ENCODE assay signal across 15 cellular contexts in the genomic region with DNA sequence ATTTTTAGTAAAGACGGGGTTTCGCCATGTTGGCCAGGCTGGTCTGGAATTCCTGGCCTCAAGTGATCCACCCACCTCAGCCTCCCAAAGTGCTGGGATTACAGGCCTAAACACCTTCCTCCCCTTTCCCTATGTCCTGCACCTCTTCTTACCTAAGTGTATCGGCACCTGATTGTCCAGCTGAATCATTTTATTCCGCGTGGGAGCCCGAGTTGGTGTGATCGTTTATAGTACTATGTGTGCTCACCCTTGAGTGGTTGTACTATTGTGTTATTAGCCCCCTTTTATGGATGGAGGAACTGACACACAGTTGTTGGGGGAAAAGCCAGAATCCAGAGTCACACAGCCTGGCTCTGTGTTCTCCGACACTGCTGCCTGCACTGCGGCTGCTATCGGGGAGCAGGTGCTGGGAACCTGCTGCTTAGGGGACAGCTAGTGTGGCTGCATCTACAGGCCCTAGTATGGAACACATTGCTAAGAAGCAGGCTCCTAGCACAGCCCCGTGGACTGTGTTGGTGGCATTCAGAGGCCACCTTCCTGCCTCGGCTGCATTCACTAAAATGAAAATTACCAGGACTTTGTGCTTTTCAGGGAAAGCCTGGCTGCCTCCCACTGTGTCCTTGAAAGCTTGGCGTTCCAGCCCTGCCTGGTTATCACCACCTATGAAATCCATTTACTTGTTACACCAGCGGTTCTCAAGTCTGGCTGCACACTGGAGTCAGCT. TPM values are rescaled to one million over a fixed set of nuclear protein-coding genes. Genes with fewer than 3 reads are reported as not detected.
DNase-seq lines count a peak whose midpoint lies in the region; ATAC-seq, FAIRE-seq and TF ChIP-seq lines count a peak whose summit lies in the region.
"Had no signal": no experiment of that assay in that cellular context is flagged by ENCODE, and none has a peak within 500 bp of the region (broad histone marks: within the 10 kb centered on the region; RNA-seq: fewer than 3 reads in every experiment).

No MANE protein-coding gene starts in this region.

- H2AK5ac ChIP-seq in IMR-90 (ENCODE audit: low read depth, low read length): no peak overlapping the region

- H3K9me3 Mint-ChIP-seq in activated CD8-positive, alpha-beta memory T cell treated with anti-CD3 and anti-CD28 coated beads, Interleukin-2, amount 10 ng/mL, durations not matched to agents 7 days and 5 days (ENCODE audit: low read depth): no peaks in the 10 kb centered on the region
- H3K9me3 Mint-ChIP-seq: memory B cell had no signal

- peaks cover 4 to 26% of the 10 kb centered on the region in 2 experiments; a peak in 3 of 4 replicates for H3K79me1 ChIP-seq in IMR-90 (ENCODE audit: low read depth in 1 of 2, low read length in 2 of 2)

- H3K9me1 ChIP-seq in IMR-90 (ENCODE audit: insufficient read depth, low read length): peaks cover 3% of the 10 kb centered on the region; the same call in 1 of the 2 replicates

- no peak for ATAC-seq in activated CD8-positive, alpha-beta memory T cell treated with anti-CD3 and anti-CD28 coated beads, Interleukin-2, amount 10 ng/mL, durations not matched to agents 7 days and 5 days
- ATAC-seq in IMR-90 (ENCODE audit: low read depth): no peak
- peak; percentile 18 for ATAC-seq in body of pancreas
- ATAC-seq in pancreas: peak; percentile 18 to 61 (median 42)
- no peak for ATAC-seq in HG02571 (IDR thresholded peaks at IDR 0.05; ENCODE audit: unreplicated experiment)
- ATAC-seq in HG03439 (IDR thresholded peaks at IDR 0.05; ENCODE audit: unreplicated experiment): no peak
- ATAC-seq in HG03469 (IDR thresholded peaks at IDR 0.05; ENCODE audit: unreplicated experiment): no peak

- no TSS peak for BruUV-seq in IMR-90 (replicated peaks; lab: Mats Ljungman, UMichigan)

- H3K4me3 ChIP-seq in IMR-90 (ENCODE audit: insufficient read depth, low read depth, low read length) (no peak overlapping the region), body of pancreas (no peak overlapping the region), pancreas (no peak overlapping the region)
- H3K4me3 ChIP-seq: colonic mucosa, stomach had no signal

- H3K4me3 Mint-ChIP-seq in activated CD8-positive, alpha-beta memory T cell treated with anti-CD3 and anti-CD28 coated beads, Interleukin-2, amount 10 ng/mL, durations not matched to agents 7 days and 5 days: no peak overlapping the region
- H3K4me3 Mint-ChIP-seq: memory B cell had no signal

- no peak overlapping the region for H2BK15ac ChIP-seq in IMR-90 (ENCODE audit: low read depth, low read length)

- no peak overlapping the region for H2BK120ac ChIP-seq in IMR-90 (ENCODE audit: low read depth, low read length)

- no peak overlapping the region for H2BK5ac ChIP-seq in IMR-90 (ENCODE audit: low read depth, low read length, poor library complexity, severe bottlenecking)

- TF ChIP-seq POLR2A in IMR-90 (IDR thresholded peaks at IDR 0.05; ENCODE audit: low read depth, low read length): no peak
- TF ChIP-seq POLR2A in body of pancreas (IDR thresholded peaks at IDR 0.05): no peak

- H3K4me1 Mint-ChIP-seq in activated CD8-positive, alpha-beta memory T cell treated with anti-CD3 and anti-CD28 coated beads, Interleukin-2, amount 10 ng/mL, durations not matched to agents 7 days and 5 days: peaks cover 37% of the 10 kb centered on the region

- H3K27me3 ChIP-seq in IMR-90 (ENCODE audit: control insufficient read depth, insufficient read depth, low read length): no peaks in the 10 kb centered on the region
- H3K27me3 ChIP-seq in body of pancreas: no peaks in the 10 kb centered on the region
- no peaks in the 10 kb centered on the region for H3K27me3 ChIP-seq in pancreas
- H3K27me3 ChIP-seq: colonic mucosa, stomach had no signal

- H3K27ac Mint-ChIP-seq in activated CD8-positive, alpha-beta memory T cell treated with anti-CD3 and anti-CD28 coated beads, Interleukin-2, amount 10 ng/mL, durations not matched to agents 7 days and 5 days: no peak overlapping the region
- H3K27ac Mint-ChIP-seq: memory B cell had no signal

- dilution Hi-C loops in IMR-90 (cut with HindIII; ENCODE audit: low sequenced_read_pairs, unreplicated experiment): no loop called here

- in situ Hi-C loops in IMR-90 (cut with MboI; ENCODE audit: low sequenced_read_pairs): loop anchor here (25.0 kb wide), 1 partner anchor 870 kb away; no protein-coding TSS in a partner anchor

- no peak overlapping the region for H2BK20ac ChIP-seq in IMR-90 (ENCODE audit: low read depth, low read length)

- POLR2A ChIA-PET in IMR-90 (lab: Charles Lee; ENCODE audit: unreplicated experiment): no interaction called here

- H4K91ac ChIP-seq in IMR-90 (ENCODE audit: insufficient read depth, low read depth, low read length): no peak overlapping the region

- H4K20me1 ChIP-seq in IMR-90 (ENCODE audit: insufficient read depth, low read length): peaks cover 52% of the 10 kb centered on the region

- intact Hi-C loops in IMR-90 (cut with micrococcal nuclease) (loop anchor here (10.0 kb wide), 1 partner anchor 392 kb away; no protein-coding TSS in a partner anchor), body of pancreas (cut with DNase I) (no loop called here), pancreas (cut with DNase I) (no loop called here)

- no peak overlapping the region for H3K9ac ChIP-seq in IMR-90 (ENCODE audit: low read depth, low read length)

- H3K56ac ChIP-seq in IMR-90 (ENCODE audit: extremely low read depth, insufficient read depth, low read length): no peak overlapping the region

- no peak overlapping the region for H2AK9ac ChIP-seq in IMR-90 (replicated peaks; ENCODE audit: low read depth, low read length, poor library complexity)

- H3K9me3 ChIP-seq in IMR-90 (ENCODE audit: control insufficient read depth, insufficient read depth, low read length) (no peaks in the 10 kb centered on the region), body of pancreas (no peaks in the 10 kb centered on the region), pancreas (no peaks in the 10 kb centered on the region)
- H3K9me3 ChIP-seq: Caco-2, colonic mucosa, stomach had no signal

- peaks cover 38% of the 10 kb centered on the region for H3K36me3 ChIP-seq in IMR-90 (ENCODE audit: control insufficient read depth, insufficient read depth, low read length)
- H3K36me3 ChIP-seq in body of pancreas (replicated peaks in 1 of 2; ENCODE audit: insufficient read depth in 1 of 2, low read depth in 2 of 2): peaks cover 0 to 16% of the 10 kb centered on the region in 2 donors
- peaks cover 0 to 18% (median 7%) of the 10 kb centered on the region in 3 donors for H3K36me3 ChIP-seq in pancreas

- no peak overlapping the region for H3K18ac ChIP-seq in IMR-90 (ENCODE audit: low read depth, low read length)

- no peak for FAIRE-seq in pancreas (lab: Jason Lieb, UNC)
- FAIRE-seq: small intestine had no signal

- H4K5ac ChIP-seq in IMR-90 (ENCODE audit: low read depth, low read length): no peak overlapping the region

- H4K8ac ChIP-seq in IMR-90 (ENCODE audit: low read depth in 2 of 2, low read length in 2 of 2): no peak overlapping the region

- H3K27me3 Mint-ChIP-seq in activated CD8-positive, alpha-beta memory T cell treated with anti-CD3 and anti-CD28 coated beads, Interleukin-2, amount 10 ng/mL, durations not matched to agents 7 days and 5 days: no peaks in the 10 kb centered on the region
- H3K27me3 Mint-ChIP-seq: memory B cell had no signal

- H3K4ac ChIP-seq in IMR-90 (ENCODE audit: low read depth, low read length): no peak overlapping the region

- TF ChIP-seq CTCF in IMR-90 (conservative IDR thresholded peaks at IDR 0.05; ENCODE audit: low read depth, low read length) (no peak), body of pancreas (IDR thresholded peaks at IDR 0.05) (no peak), pancreas (IDR thresholded peaks at IDR 0.05) (no peak)

- TF ChIP-seq RAD21 in IMR-90 (IDR thresholded peaks at IDR 0.05; ENCODE audit: low read length): no peak

- WGBS in IMR-90 (ENCODE audit: extremely low coverage in 2 of 2, insufficient read length in 1 of 2), 2 experiments: 89% methylated on average over 7 of the region's 14 CpGs; no CpG with 5 or more reads in 1 of the 2 experiments
- WGBS in body of pancreas, 2 donors: 67 to 76% methylated on average over 12 to 14 of the region's 14 CpGs
- WGBS in pancreas, 2 donors: 66 to 70% methylated on average over 14 of the region's 14 CpGs

- no peak overlapping the region for H3K4me2 ChIP-seq in IMR-90 (ENCODE audit: low read depth, low read length)

- H3K23ac ChIP-seq in IMR-90 (ENCODE audit: low read depth, low read length): no peak overlapping the region

- H3K14ac ChIP-seq in IMR-90 (replicated peaks; ENCODE audit: low read depth, low read length): no peak overlapping the region

- DNase-seq in activated CD8-positive, alpha-beta memory T cell treated with anti-CD3 and anti-CD28 coated beads, Interleukin-2, amount 50 U/mL, for 48 hours: peak; percentile 61
- no peak for DNase-seq in activated CD8-positive, alpha-beta memory T cell treated with anti-CD3 and anti-CD28 coated beads, Interleukin-2, amount 10 ng/mL, durations not matched to agents 7 days and 5 days
- DNase-seq in IMR-90: no peak
- peak in 1 of 4 donors; percentile 53 for DNase-seq in body of pancreas
- no peak for DNase-seq in pancreas
- DNase-seq: ACHN, Caco-2, colonic mucosa, occipital lobe, small intestine, stomach had no signal

- H3K4me1 ChIP-seq in IMR-90 (ENCODE audit: control insufficient read depth, insufficient read depth, low read length) (peaks cover 8% of the 10 kb centered on the region), body of pancreas (peaks cover 26% of the 10 kb centered on the region), pancreas (peaks cover 0 to 23% (median 12%) of the 10 kb centered on the region in 3 donors)
- H3K4me1 ChIP-seq: colonic mucosa had no signal

- H3K36me3 Mint-ChIP-seq in activated CD8-positive, alpha-beta memory T cell treated with anti-CD3 and anti-CD28 coated beads, Interleukin-2, amount 10 ng/mL, durations not matched to agents 7 days and 5 days: peaks cover 51% of the 10 kb centered on the region

- CTCF ChIA-PET in activated CD8-positive, alpha-beta memory T cell treated with anti-CD3 and anti-CD28 coated beads, Interleukin-2, amount 10 ng/mL, durations not matched to agents 7 days and 5 days (lab: Charles Lee): interaction anchor here (1.1 to 8.0 kb wide), 5 partner anchors 7 to 148 kb away, joined by 3 to 86 read pairs (median 37); no protein-coding TSS in a partner anchor
- CTCF ChIA-PET in IMR-90 (lab: Yijun Ruan, JAX): interaction anchor here (2.0 kb wide), 1 partner anchor 8 kb away, joined by 15 read pairs; no protein-coding TSS in a partner anchor

- peak overlapping the region; percentile 60 for H2AFZ ChIP-seq in IMR-90 (replicated peaks; ENCODE audit: low read length, poor library complexity)

- H3K27ac ChIP-seq in IMR-90 (ENCODE audit: insufficient read depth, low read length) (no peak overlapping the region), body of pancreas (peak overlapping the region in 3 of 4 donors; percentile 4 to 49 (median 48)), pancreas (peak overlapping the region in 2 of 4 donors; percentile 10 to 24)
- H3K27ac ChIP-seq: colonic mucosa had no signal

RNA-seq across cellular contexts. Expression of a gene that starts 21.6 kb away (rescaled TPM):
- 1,000 to 10,000 TPM; 2,070 to 2,300 TPM for total RNA-seq in activated CD8-positive, alpha-beta memory T cell treated with anti-CD3 and anti-CD28 coated beads, Interleukin-2, amount 10 ng/mL, durations not matched to agents 7 days and 5 days
- total RNA-seq in IMR-90 (2012; rRNA removed) (2,952 and 3,643 TPM in 2 replicates), body of pancreas (100 to 1,000 TPM; 145 to 157 TPM), pancreas (100 to 1,000 TPM in 4 of 6 donors, 10 to 100 TPM in 2; 69.9 to 299 (median 166) TPM)
- polyA plus RNA-seq in IMR-90 (2012; rRNA removed) (2,094 and 2,125 TPM in 2 replicates), pancreas (100 to 1,000 TPM in 1 of 2 donors, 10 to 100 TPM in 1; 99.2 to 180 TPM)
- polyA plus RNA-seq in IMR-90 (2012; cell fraction: cytosol; rRNA removed): 1,308 and 1,582 TPM in 2 replicates
- polyA plus RNA-seq in IMR-90 (2012; cell fraction: nucleus; rRNA removed; ENCODE audit: low replicate concordance): 1,133 and 1,170 TPM in 2 replicates

RNA-seq across cellular contexts. Expression of a gene that starts 39.4 kb away (rescaled TPM):
- total RNA-seq in activated CD8-positive, alpha-beta memory T cell treated with anti-CD3 and anti-CD28 coated beads, Interleukin-2, amount 10 ng/mL, durations not matched to agents 7 days and 5 days: 10 to 100 TPM; 38.3 TPM
- total RNA-seq in IMR-90 (2012; rRNA removed) (11.5 and 15.8 TPM in 2 replicates), body of pancreas (100 to 1,000 TPM in 1 of 2 donors, 10 to 100 TPM in 1; 74.5 to 128 TPM), pancreas (10 to 100 TPM; 47.8 to 76.7 (median 53.4) TPM)
- polyA plus RNA-seq in IMR-90 (2012; rRNA removed) (13.5 and 25.1 TPM in 2 replicates), pancreas (10 to 100 TPM; 27.0 to 40.6 TPM)
- 7.6 and 12.1 TPM in 2 replicates for polyA plus RNA-seq in IMR-90 (2012; cell fraction: cytosol; rRNA removed)
- polyA plus RNA-seq in IMR-90 (2012; cell fraction: nucleus; rRNA removed; ENCODE audit: low replicate concordance): 27.4 and 39.6 TPM in 2 replicates

Comparison
In these comparisons a context has a peak if more than half of its experiments do, and no peak if none do; other contexts are left out.
1. ATAC-seq: peak in body of pancreas (single experiment) and pancreas (4 of 4); none in activated CD8-positive, alpha-beta memory T cell treated with anti-CD3 and anti-CD28 coated beads, Interleukin-2, amount 10 ng/mL, durations not matched to agents 7 days and 5 days (single experiment), IMR-90 (single experiment), HG02571 (single experiment), HG03439 (single experiment) and HG03469 (single experiment).